Comparison of ENCODE assay signal across 13 cellular contexts in the genomic region with DNA sequence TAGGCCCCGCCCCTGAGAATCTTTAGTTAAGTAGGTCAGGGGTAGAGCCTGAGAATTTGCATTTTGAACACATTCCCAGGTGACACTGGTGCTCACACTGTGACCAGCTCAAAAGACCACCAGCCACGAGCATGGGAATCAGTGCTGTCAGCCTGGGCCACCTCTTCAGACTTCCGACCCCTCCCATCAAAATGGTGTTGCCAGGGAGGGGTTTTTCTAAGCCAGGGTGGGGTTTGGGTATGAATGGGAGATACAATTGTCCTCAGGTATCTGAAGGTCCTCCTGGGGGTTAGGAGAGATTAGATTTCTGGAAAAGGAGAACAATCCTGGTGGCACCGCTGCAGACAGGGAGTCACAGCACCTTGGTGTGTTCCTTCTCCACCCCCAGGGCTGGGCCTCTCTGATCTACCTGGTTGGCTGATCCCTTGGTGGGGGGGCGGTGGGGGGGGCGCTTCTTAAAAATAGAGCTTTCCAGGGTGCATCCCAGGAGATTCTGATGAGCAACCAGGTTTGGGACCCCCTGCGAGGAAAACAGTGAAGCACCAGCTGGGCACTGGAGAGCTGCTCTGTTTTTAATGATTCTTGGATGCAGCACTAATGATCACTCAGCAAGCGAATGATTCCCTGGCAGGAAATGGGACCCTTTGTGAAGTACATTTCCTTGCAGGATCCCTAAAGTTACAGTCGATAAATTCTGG.
DNase-seq lines count a peak whose midpoint lies in the region; ATAC-seq and TF ChIP-seq lines count a peak whose summit lies in the region.
"Had no signal": no experiment of that assay in that cellular context is flagged by ENCODE, and none has a peak within 500 bp of the region (broad histone marks: within the 10 kb centered on the region; RNA-seq: fewer than 3 reads in every experiment).

No MANE protein-coding gene starts in this region.

- peaks cover 96% of the 10 kb centered on the region for H3K4me1 Mint-ChIP-seq in WTC11

- TF ChIP-seq POLR2A in heart left ventricle (IDR thresholded peaks at IDR 0.05) = no peak
- TF ChIP-seq POLR2A in uterus (IDR thresholded peaks at IDR 0.05) = no peak

- H3K27ac ChIP-seq in heart right ventricle (peak overlapping the region in 7 of 10 donors; percentile 26 to 79 (median 63)), heart left ventricle (peak overlapping the region in 4 of 12 donors; percentile 48 to 64 (median 62)), uterus (peak overlapping the region; percentile 19 to 92)
- H3K27ac ChIP-seq: KMS-11 had no signal

- intact Hi-C loops in heart right ventricle (cut with DNase I) (loop anchor here in 3 of 10 donors (5.0 to 10.0 kb wide), 3 partner anchors 53 to 121 kb away; no protein-coding TSS in a partner anchor), heart left ventricle (cut with DNase I) (loop anchor here in 2 of 10 donors (10.0 kb wide), 2 partner anchors 53 to 73 kb away; no protein-coding TSS in a partner anchor), uterus (cut with DNase I; ENCODE audit: low total_unique reads) (no loop called here)

- H3K36me3 ChIP-seq in heart right ventricle (peaks cover 0 to 7% (median 0%) of the 10 kb centered on the region in 9 donors), heart left ventricle (no peaks in the 10 kb centered on the region), uterus (no peaks in the 10 kb centered on the region)

- TF ChIP-seq CTCF in heart right ventricle (IDR thresholded peaks at IDR 0.05) (no peak), heart left ventricle (IDR thresholded peaks at IDR 0.05) (no peak), WTC11 (IDR thresholded peaks at IDR 0.05) (no peak), uterus (IDR thresholded peaks at IDR 0.05) (no peak)

- ATAC-seq in heart right ventricle (no peak), heart left ventricle (no peak), WTC11 (0 out of 2 replicates have a peak, but pooled peaks have one; percentile 4)

- H3K27me3 ChIP-seq in heart right ventricle = no peaks in the 10 kb centered on the region
- no peaks in the 10 kb centered on the region for H3K27me3 ChIP-seq in heart left ventricle
- H3K27me3 ChIP-seq in uterus = no peaks in the 10 kb centered on the region

- no peaks in the 10 kb centered on the region for H3K36me3 Mint-ChIP-seq in WTC11
- H3K36me3 Mint-ChIP-seq: activated naive CD8-positive, alpha-beta T cell treated with anti-CD3 and anti-CD28 coated beads, Interleukin-2, amount 10 ng/mL, durations not matched to agents 7 days and 5 days had no signal

- H3K27me3 Mint-ChIP-seq in WTC11 (ENCODE audit: low read depth) = no peaks in the 10 kb centered on the region; the same call in 1 of the 2 replicates

- WGBS in heart right ventricle, 2 donors = 65 to 71% methylated on average over 9 of the region's 9 CpGs
- 70 to 74% (median 71%) methylated on average over 8 to 9 of the region's 9 CpGs for WGBS in heart left ventricle, 4 donors

- H3K9me3 Mint-ChIP-seq in WTC11 = no peaks in the 10 kb centered on the region
- H3K9me3 Mint-ChIP-seq: activated naive CD8-positive, alpha-beta T cell treated with anti-CD3 and anti-CD28 coated beads, Interleukin-2, amount 10 ng/mL, durations not matched to agents 7 days and 5 days had no signal

- peak overlapping the region; percentile 46; the same call in 1 of the 2 replicates for H3K4me3 Mint-ChIP-seq in WTC11
- H3K4me3 Mint-ChIP-seq: activated naive CD8-positive, alpha-beta T cell treated with anti-CD3 and anti-CD28 coated beads, Interleukin-2, amount 10 ng/mL, durations not matched to agents 7 days and 5 days had no signal

- in situ Hi-C loops in G401 (cut with HindIII; ENCODE audit: low sequenced_read_pairs) = no loop called here

- DNase-seq in heart right ventricle = no peak
- DNase-seq in heart left ventricle = no peak
- no peak for DNase-seq in WTC11 (ENCODE audit: low spot score)
- DNase-seq in mucosa of gallbladder (ENCODE audit: low spot score) = peak; percentile 10
- no peak for DNase-seq in uterus
- no peak for DNase-seq in NCI-H2107 treated with DMSO at 0.1 percent for 48 hours (lab: John Stamatoyannopoulos, UW; ENCODE audit: unreplicated experiment)
- DNase-seq in epidermal melanocyte (ENCODE audit: insufficient read length, low spot score) = no peak
- DNase-seq in G401 (ENCODE audit: low spot score) = no peak
- DNase-seq: activated CD4-positive, CD25-positive, alpha-beta regulatory T cell treated with anti-CD3 and anti-CD28 coated beads, Interleukin-2, amount 50 U/mL, for 72 hours; activated naive CD8-positive, alpha-beta T cell treated with anti-CD3 and anti-CD28 coated beads, Interleukin-2, amount 10 ng/mL, durations not matched to agents 7 days and 5 days; Caco-2 had no signal

- POLR2A ChIA-PET in WTC11 (lab: Charles Lee) = no interaction called here

- CTCF ChIA-PET in WTC11 (lab: Charles Lee) = interaction anchor here (1.1 to 1.2 kb wide), 2 partner anchors 115 to 250 kb away, joined by 3 to 6 read pairs; no protein-coding TSS in a partner anchor

- H3K4me1 ChIP-seq in heart right ventricle (peaks cover 2 to 100% (median 82%) of the 10 kb centered on the region in 9 donors), heart left ventricle (peaks cover 4 to 91% (median 57%) of the 10 kb centered on the region in 12 donors), uterus (peaks cover 7 to 19% of the 10 kb centered on the region in 2 donors)
- H3K4me1 ChIP-seq: Caco-2 had no signal

- H3K27ac Mint-ChIP-seq in WTC11 = peak overlapping the region; percentile 97; the same call in 1 of the 2 replicates
- H3K27ac Mint-ChIP-seq: activated naive CD8-positive, alpha-beta T cell treated with anti-CD3 and anti-CD28 coated beads, Interleukin-2, amount 10 ng/mL, durations not matched to agents 7 days and 5 days had no signal

- H3K4me3 ChIP-seq in heart right ventricle (no peak overlapping the region), heart left ventricle (no peak overlapping the region), uterus (no peak overlapping the region)
- H3K4me3 ChIP-seq: skin epidermis had no signal

- H3K9me3 ChIP-seq in heart right ventricle (no peaks in the 10 kb centered on the region), heart left ventricle (no peaks in the 10 kb centered on the region), uterus (no peaks in the 10 kb centered on the region)
- H3K9me3 ChIP-seq: Caco-2 had no signal

TF ChIP-seq in WTC11, 78 proteins besides CTCF, POLR2A, EP300 and RAD21:
- TF ChIP-seq OVOL2 (CRISPR knock-in tag; IDR thresholded peaks at IDR 0.05; ENCODE audit: borderline replicate concordance) (no peak), ZNF423 (CRISPR knock-in tag; IDR thresholded peaks at IDR 0.05) (peak; percentile 81), NFYB (CRISPR knock-in tag; conservative IDR thresholded peaks at IDR 0.05; ENCODE audit: low read depth) (no peak)
- TF ChIP-seq, protein P1, sequence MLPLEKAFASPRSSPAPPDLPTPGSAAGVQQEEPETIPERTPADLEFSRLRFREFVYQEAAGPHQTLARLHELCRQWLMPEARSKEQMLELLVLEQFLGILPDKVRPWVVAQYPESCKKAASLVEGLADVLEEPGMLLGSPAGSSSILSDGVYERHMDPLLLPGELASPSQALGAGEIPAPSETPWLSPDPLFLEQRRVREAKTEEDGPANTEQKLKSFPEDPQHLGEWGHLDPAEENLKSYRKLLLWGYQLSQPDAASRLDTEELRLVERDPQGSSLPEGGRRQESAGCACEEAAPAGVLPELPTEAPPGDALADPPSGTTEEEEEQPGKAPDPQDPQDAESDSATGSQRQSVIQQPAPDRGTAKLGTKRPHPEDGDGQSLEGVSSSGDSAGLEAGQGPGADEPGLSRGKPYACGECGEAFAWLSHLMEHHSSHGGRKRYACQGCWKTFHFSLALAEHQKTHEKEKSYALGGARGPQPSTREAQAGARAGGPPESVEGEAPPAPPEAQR (CRISPR knock-in tag; IDR thresholded peaks at IDR 0.05) = no peak
- TF ChIP-seq, protein P2, sequence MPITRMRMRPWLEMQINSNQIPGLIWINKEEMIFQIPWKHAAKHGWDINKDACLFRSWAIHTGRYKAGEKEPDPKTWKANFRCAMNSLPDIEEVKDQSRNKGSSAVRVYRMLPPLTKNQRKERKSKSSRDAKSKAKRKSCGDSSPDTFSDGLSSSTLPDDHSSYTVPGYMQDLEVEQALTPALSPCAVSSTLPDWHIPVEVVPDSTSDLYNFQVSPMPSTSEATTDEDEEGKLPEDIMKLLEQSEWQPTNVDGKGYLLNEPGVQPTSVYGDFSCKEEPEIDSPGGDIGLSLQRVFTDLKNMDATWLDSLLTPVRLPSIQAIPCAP (CRISPR knock-in tag; IDR thresholded peaks at IDR 0.05) = no peak
